Comparison of ENCODE assay signal across 13 cellular contexts in the genomic region with DNA sequence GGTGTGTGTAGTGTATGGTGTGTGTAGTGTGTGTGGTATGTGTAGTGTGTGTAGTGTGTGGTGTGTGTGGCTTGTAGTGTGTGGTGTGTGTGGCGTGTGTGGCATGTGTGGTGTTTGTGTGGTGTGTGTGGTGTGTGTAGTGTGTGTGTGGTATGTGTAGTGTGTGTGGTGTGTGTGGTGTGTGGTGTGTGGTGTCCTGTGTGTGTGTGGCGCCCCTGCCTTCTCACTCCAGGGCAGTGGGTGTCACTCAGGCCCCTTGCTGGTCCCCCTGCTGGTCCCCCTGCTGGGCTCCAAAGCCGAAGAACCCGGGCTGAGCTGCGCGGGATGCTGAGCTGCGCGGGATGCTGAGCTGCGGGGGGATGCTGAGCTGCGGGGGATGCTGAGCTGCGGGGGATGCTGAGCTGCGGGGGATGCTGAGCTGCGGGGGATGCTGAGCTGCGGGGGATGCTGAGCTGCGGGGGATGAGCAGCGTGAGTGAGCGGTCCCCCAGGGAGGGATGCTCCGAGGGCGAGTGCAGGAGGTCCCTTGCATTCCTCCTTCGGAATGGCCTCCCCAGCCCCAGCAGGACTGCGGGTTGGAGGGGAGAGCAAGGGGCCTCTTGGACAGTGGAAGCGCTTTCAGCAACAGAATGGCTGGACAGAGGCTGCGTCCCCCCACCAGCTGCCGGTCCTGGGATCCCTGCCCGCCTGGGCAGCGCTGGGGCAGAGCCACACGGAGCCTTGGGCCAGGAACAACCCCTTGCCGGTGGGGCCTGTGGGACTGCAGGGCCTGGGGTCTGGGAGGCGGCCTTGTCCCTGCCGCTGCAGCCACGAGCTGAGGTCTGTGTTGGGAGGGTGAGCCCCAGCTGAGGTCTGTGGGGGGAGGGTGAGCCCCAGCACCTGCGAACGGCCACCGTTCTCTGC. TPM values are rescaled to one million over a fixed set of nuclear protein-coding genes. Genes with fewer than 3 reads are reported as not detected.
A peak's percentile ranks its signal among the peaks of the same experiment; 100 is the strongest.
DNase-seq lines count a peak whose midpoint lies in the region; ATAC-seq and TF ChIP-seq lines count a peak whose summit lies in the region.
"Had no signal": no experiment of that assay in that cellular context is flagged by ENCODE, and none has a peak within 500 bp of the region (broad histone marks: within the 10 kb centered on the region; RNA-seq: fewer than 3 reads in every experiment).

No MANE protein-coding gene starts in this region.

- H3K27me3 Mint-ChIP-seq in activated naive CD4-positive, alpha-beta T cell treated with anti-CD3 and anti-CD28 coated beads, Interleukin-2, amount 10 ng/mL, durations not matched to agents 7 days and 5 days: peaks cover 81% of the 10 kb centered on the region
- no peaks in the 10 kb centered on the region for H3K27me3 Mint-ChIP-seq in endodermal cell (ENCODE audit: insufficient read depth)
- H3K27me3 Mint-ChIP-seq in stimulated activated naive B cell treated with anti-CD40 and anti-IgM and Interleukin-4, amounts not matched to agents 10 μg/mL and 1 μg/mL and 100 μg/mL, for 72 hours: peaks cover 49 to 69% of the 10 kb centered on the region in 2 donors

- no peak overlapping the region for H3K4me3 ChIP-seq in SK-N-SH (ENCODE audit: low read depth in 2 of 2, low read length in 1 of 2)
- H3K4me3 ChIP-seq in endodermal cell (ENCODE audit: low read length): no peak overlapping the region
- H3K4me3 ChIP-seq: SJSA1 had no signal

- TF ChIP-seq RAD21 in SK-N-SH (IDR thresholded peaks at IDR 0.05; ENCODE audit: low read length): no peak

- H3K9me3 Mint-ChIP-seq in activated naive CD4-positive, alpha-beta T cell treated with anti-CD3 and anti-CD28 coated beads, Interleukin-2, amount 10 ng/mL, durations not matched to agents 7 days and 5 days: peaks cover 8% of the 10 kb centered on the region
- H3K9me3 Mint-ChIP-seq in endodermal cell: peaks cover 7% of the 10 kb centered on the region
- peaks cover 8 to 12% of the 10 kb centered on the region in 2 donors for H3K9me3 Mint-ChIP-seq in stimulated activated naive B cell treated with anti-CD40 and anti-IgM and Interleukin-4, amounts not matched to agents 10 μg/mL and 1 μg/mL and 100 μg/mL, for 72 hours
- H3K9me3 Mint-ChIP-seq: CD4-positive, alpha-beta T cell had no signal

- no peak overlapping the region for H3K4me3 Mint-ChIP-seq in activated naive CD4-positive, alpha-beta T cell treated with anti-CD3 and anti-CD28 coated beads, Interleukin-2, amount 10 ng/mL, durations not matched to agents 7 days and 5 days
- no peak overlapping the region for H3K4me3 Mint-ChIP-seq in endodermal cell
- H3K4me3 Mint-ChIP-seq in stimulated activated naive B cell treated with anti-CD40 and anti-IgM and Interleukin-4, amounts not matched to agents 10 μg/mL and 1 μg/mL and 100 μg/mL, for 72 hours: no peak overlapping the region
- H3K4me3 Mint-ChIP-seq: CD4-positive, alpha-beta T cell had no signal

- H3K9me3 ChIP-seq in SK-N-SH: no peaks in the 10 kb centered on the region
- H3K9me3 ChIP-seq in endodermal cell (ENCODE audit: control insufficient read depth, low read length): peaks cover 12% of the 10 kb centered on the region
- H3K9me3 ChIP-seq: SJSA1 had no signal

- H3K36me3 ChIP-seq in SK-N-SH (replicated peaks in 1 of 2; ENCODE audit: control insufficient read depth in 1 of 2, insufficient read depth in 2 of 2, low read length in 1 of 2) (no peaks in the 10 kb centered on the region), endodermal cell (ENCODE audit: control insufficient read depth, insufficient read depth, low read length) (no peaks in the 10 kb centered on the region)
- H3K36me3 ChIP-seq: SJSA1 had no signal

- no peaks in the 10 kb centered on the region for H3K9me2 ChIP-seq in SK-N-SH

- peak; percentile 53 for DNase-seq in activated naive CD4-positive, alpha-beta T cell treated with anti-CD3 and anti-CD28 coated beads, Interleukin-2, amount 10 ng/mL, durations not matched to agents 7 days and 5 days
- no peak for DNase-seq in activated naive CD4-positive, alpha-beta T cell treated with anti-CD3 and anti-CD28 coated beads, Interleukin-2, amount 50 U/mL, for 16 hours
- DNase-seq in SK-N-SH (peak; percentile 82), endodermal cell (peak; percentile 83)
- no peak for DNase-seq in stimulated activated naive B cell treated with anti-CD40 and anti-IgM and Interleukin-4, amounts not matched to agents 10 μg/mL and 1 μg/mL and 100 μg/mL, for 72 hours
- DNase-seq: CD4-positive, alpha-beta T cell; NCI-H187 treated with DMSO at 0.1 percent for 48 hours had no signal

- H3K9ac ChIP-seq in SK-N-SH (no peak overlapping the region), endodermal cell (ENCODE audit: extremely low read depth, low read length, poor library complexity, severe bottlenecking) (no peak overlapping the region)

- no peaks in the 10 kb centered on the region for H3K79me2 ChIP-seq in SK-N-SH (ENCODE audit: insufficient read depth)

- no peak for TF ChIP-seq CTCF in SK-N-SH (IDR thresholded peaks at IDR 0.05)
- no peak for TF ChIP-seq CTCF in endodermal cell (conservative IDR thresholded peaks at IDR 0.05)

- H3F3A ChIP-seq in SK-N-SH (replicated peaks; ENCODE audit: insufficient read depth): peaks cover 4% of the 10 kb centered on the region

- H3K4me1 Mint-ChIP-seq in activated naive CD4-positive, alpha-beta T cell treated with anti-CD3 and anti-CD28 coated beads, Interleukin-2, amount 10 ng/mL, durations not matched to agents 7 days and 5 days: peaks cover 49% of the 10 kb centered on the region
- H3K4me1 Mint-ChIP-seq in endodermal cell: no peaks in the 10 kb centered on the region
- H3K4me1 Mint-ChIP-seq in stimulated activated naive B cell treated with anti-CD40 and anti-IgM and Interleukin-4, amounts not matched to agents 10 μg/mL and 1 μg/mL and 100 μg/mL, for 72 hours: peaks cover 41 to 55% of the 10 kb centered on the region in 2 donors

- peaks cover 4% of the 10 kb centered on the region for H3K36me3 Mint-ChIP-seq in activated naive CD4-positive, alpha-beta T cell treated with anti-CD3 and anti-CD28 coated beads, Interleukin-2, amount 10 ng/mL, durations not matched to agents 7 days and 5 days
- H3K36me3 Mint-ChIP-seq in endodermal cell (ENCODE audit: low read depth): no peaks in the 10 kb centered on the region
- H3K36me3 Mint-ChIP-seq in stimulated activated naive B cell treated with anti-CD40 and anti-IgM and Interleukin-4, amounts not matched to agents 10 μg/mL and 1 μg/mL and 100 μg/mL, for 72 hours: peaks cover 6 to 10% of the 10 kb centered on the region in 2 donors

- no peak for TF ChIP-seq EP300 in SK-N-SH (IDR thresholded peaks at IDR 0.05; ENCODE audit: borderline replicate concordance in 1 of 2, low read depth in 1 of 2, low read length in 1 of 2)

- H3K4me2 ChIP-seq in SK-N-SH: no peak overlapping the region

- no peak overlapping the region for H3K27ac Mint-ChIP-seq in activated naive CD4-positive, alpha-beta T cell treated with anti-CD3 and anti-CD28 coated beads, Interleukin-2, amount 10 ng/mL, durations not matched to agents 7 days and 5 days
- no peak overlapping the region for H3K27ac Mint-ChIP-seq in endodermal cell
- peak overlapping the region; percentile 53 for H3K27ac Mint-ChIP-seq in stimulated activated naive B cell treated with anti-CD40 and anti-IgM and Interleukin-4, amounts not matched to agents 10 μg/mL and 1 μg/mL and 100 μg/mL, for 72 hours
- H3K27ac Mint-ChIP-seq: CD4-positive, alpha-beta T cell had no signal

- ATAC-seq in stimulated activated naive B cell treated with anti-CD40 and anti-IgM and Interleukin-4, amounts not matched to agents 10 μg/mL and 1 μg/mL and 100 μg/mL, for 72 hours (replicated peaks): peak; percentile 13 to 17
- ATAC-seq in HG03571 (IDR thresholded peaks at IDR 0.05; ENCODE audit: unreplicated experiment) (no peak), HG03442 (IDR thresholded peaks at IDR 0.05; ENCODE audit: unreplicated experiment) (no peak), GM19324 (IDR thresholded peaks at IDR 0.05; ENCODE audit: low FRiP score, unreplicated experiment) (no peak)

- 54% methylated on average over 20 of the region's 34 CpGs for WGBS in SK-N-SH (ENCODE audit: low lambda C conversion rate)
- WGBS in endodermal cell (ENCODE audit: insufficient coverage in 1 of 2, insufficient read length in 1 of 2), 2 experiments: 24 to 42% methylated on average over 6 to 33 of the region's 34 CpGs

- no peak overlapping the region for H2AFZ ChIP-seq in SK-N-SH (ENCODE audit: low read depth)

- H3K27ac ChIP-seq in SK-N-SH (ENCODE audit: low read depth in 2 of 2, low read length in 1 of 2): no peak overlapping the region
- H3K27ac ChIP-seq in endodermal cell (ENCODE audit: low read depth, low read length): no peak overlapping the region
- H3K27ac ChIP-seq: HL-60, SJSA1 had no signal

- POLR2A ChIA-PET in SK-N-SH (lab: Yijun Ruan, JAX): interaction anchor here (0.6 kb wide), 1 partner anchor 350 kb away, joined by 3 read pairs; no protein-coding TSS in a partner anchor

- H4K20me1 ChIP-seq in SK-N-SH (ENCODE audit: insufficient read depth): no peaks in the 10 kb centered on the region

- H3K4me1 ChIP-seq in SK-N-SH (ENCODE audit: control insufficient read depth in 1 of 2, insufficient read depth in 2 of 2, low read depth in 1 of 2, low read length in 1 of 2) (peaks cover 0 to 4% of the 10 kb centered on the region in 2 experiments; a peak in 1 of 4 replicates), endodermal cell (ENCODE audit: control insufficient read depth, insufficient read depth, low read length) (no peaks in the 10 kb centered on the region)

- H3K27me3 ChIP-seq in SK-N-SH (ENCODE audit: insufficient read depth) (no peaks in the 10 kb centered on the region), endodermal cell (ENCODE audit: control insufficient read depth, insufficient read depth, low read length, poor library complexity, severe bottlenecking) (peaks cover 6% of the 10 kb centered on the region)

- CTCF ChIA-PET in activated naive CD4-positive, alpha-beta T cell treated with anti-CD3 and anti-CD28 coated beads, Interleukin-2, amount 10 ng/mL, durations not matched to agents 7 days and 5 days (lab: Charles Lee): interaction anchor here (1.0 to 1.1 kb wide), 2 partner anchors 9 to 28 kb away, joined by 3 to 5 read pairs; no protein-coding TSS in a partner anchor
- CTCF ChIA-PET in SK-N-SH (lab: Yijun Ruan, JAX): interaction anchor here (0.9 to 3.3 kb wide), 2 partner anchors 12 to 16 kb away, joined by 3 to 20 read pairs; no protein-coding TSS in a partner anchor

RNA-seq across cellular contexts. Expression of gene RTP5, which starts 3.3 kb away (rescaled TPM):
- not detected in 2 replicates for polyA plus RNA-seq in SK-N-SH (2012; rRNA removed)
- not detected in 2 replicates for polyA plus RNA-seq in SK-N-SH (2012; cell fraction: cytosol; rRNA removed)
- not detected in 2 replicates for polyA plus RNA-seq in SK-N-SH (2012; cell fraction: nucleus; rRNA removed)
- total RNA-seq in endodermal cell: not detected
- not detected for polyA plus RNA-seq in endodermal cell (2013, experiment 1 of 2)
- not detected for polyA plus RNA-seq in endodermal cell (2013, experiment 2 of 2)
- total RNA-seq: osteocyte, SJSA1 had no signal

RNA-seq across cellular contexts. Expression of gene PDCD1, which starts 7.5 kb away (rescaled TPM):
- polyA plus RNA-seq in SK-N-SH (2012; rRNA removed): not detected in 2 replicates
- polyA plus RNA-seq in SK-N-SH (2012; cell fraction: cytosol; rRNA removed): not detected in 2 replicates
- not detected in 2 replicates for polyA plus RNA-seq in SK-N-SH (2012; cell fraction: nucleus; rRNA removed)
- total RNA-seq in endodermal cell: under 1 TPM in 1 of 2 donors, not detected in 1; 0.20 TPM
- not detected for polyA plus RNA-seq in endodermal cell (2013, experiment 1 of 2)
- polyA plus RNA-seq in endodermal cell (2013, experiment 2 of 2): not detected
- total RNA-seq: osteocyte, SJSA1 had no signal

RNA-seq across cellular contexts. Expression of gene NEU4, which starts 57.2 kb away (rescaled TPM):
- polyA plus RNA-seq in SK-N-SH (2012; rRNA removed): 0.05 TPM in 1 of 2 replicates, not detected in the other
- 0.03 and 0.07 TPM in 2 replicates for polyA plus RNA-seq in SK-N-SH (2012; cell fraction: cytosol; rRNA removed)
- polyA plus RNA-seq in SK-N-SH (2012; cell fraction: nucleus; rRNA removed): 0.54 and 0.62 TPM in 2 replicates
- 1 to 10 TPM; 1.2 TPM for total RNA-seq in endodermal cell
- 0.36 TPM for polyA plus RNA-seq in endodermal cell (2013, experiment 1 of 2)
- polyA plus RNA-seq in endodermal cell (2013, experiment 2 of 2): 0.70 TPM
- total RNA-seq: osteocyte, SJSA1 had no signal

Comparison
In these comparisons a context has a peak if more than half of its experiments do, and no peak if none do; other contexts are left out.
1. DNase-seq: peak in activated naive CD4-positive, alpha-beta T cell treated with anti-CD3 and anti-CD28 coated beads, Interleukin-2, amount 10 ng/mL, durations not matched to agents 7 days and 5 days (single experiment), SK-N-SH (single experiment) and endodermal cell (single experiment); none in activated naive CD4-positive, alpha-beta T cell treated with anti-CD3 and anti-CD28 coated beads, Interleukin-2, amount 50 U/mL, for 16 hours (single experiment) and stimulated activated naive B cell treated with anti-CD40 and anti-IgM and Interleukin-4, amounts not matched to agents 10 μg/mL and 1 μg/mL and 100 μg/mL, for 72 hours (single experiment).
2. ATAC-seq: peak in stimulated activated naive B cell treated with anti-CD40 and anti-IgM and Interleukin-4, amounts not matched to agents 10 μg/mL and 1 μg/mL and 100 μg/mL, for 72 hours (2 of 2); none in HG03571 (single experiment), HG03442 (single experiment) and GM19324 (single experiment).